ENCODE assay signal across 1 cellular context in the genomic region with DNA sequence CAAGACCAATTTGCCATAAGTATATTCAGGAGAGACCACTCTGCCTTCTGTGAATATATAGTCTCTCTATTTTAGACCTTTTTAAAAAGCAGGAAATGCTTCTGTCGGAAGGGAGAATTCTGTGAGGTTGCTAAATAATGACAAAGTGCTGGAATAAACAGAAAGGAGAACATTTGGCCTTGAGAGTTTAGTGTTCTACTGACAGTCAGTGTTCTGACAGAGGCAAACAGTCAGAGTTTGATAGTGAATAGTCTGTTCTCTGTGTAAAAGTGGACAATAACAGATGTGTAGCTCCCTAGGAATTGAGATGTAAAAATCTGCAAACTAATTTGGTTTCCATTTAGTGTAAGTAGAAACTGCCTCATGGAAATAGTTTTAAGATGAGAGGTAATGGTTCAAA.
TF ChIP-seq lines count a peak whose summit lies in the region.

No MANE protein-coding gene starts in this region.

TF ChIP-seq in GM23338, 12 proteins besides CTCF, POLR2A, EP300 and RAD21 (continued from another document):
- no peak for TF ChIP-seq ZNF462 (CRISPR knock-in tag; IDR thresholded peaks at IDR 0.05)
- TF ChIP-seq STAT1 (IDR thresholded peaks at IDR 0.05; ENCODE audit: unreplicated experiment) = no peak
